Comparison of ENCODE assay signal across 16 cellular contexts in the genomic region with DNA sequence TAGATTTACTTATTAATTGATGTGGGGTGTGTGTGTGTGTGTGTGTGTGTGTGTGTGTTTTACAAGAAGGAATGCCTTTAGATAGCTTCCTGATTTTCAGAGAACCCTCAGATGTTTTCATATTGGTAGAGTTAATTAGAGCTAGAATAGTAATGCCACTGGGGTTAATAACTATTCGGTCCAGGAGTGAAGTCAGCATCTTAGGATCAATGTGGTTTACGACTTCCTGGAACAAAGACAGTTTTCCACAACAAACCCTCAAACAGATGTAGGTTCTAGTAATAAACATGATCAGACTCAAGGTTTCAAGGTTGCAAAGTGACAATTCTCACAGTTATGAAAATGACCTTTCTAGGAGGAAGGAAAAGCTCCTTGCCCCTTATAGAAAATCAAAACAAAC. TPM values are rescaled to one million over a fixed set of nuclear protein-coding genes. Genes with fewer than 3 reads are reported as not detected.
DNase-seq lines count a peak whose midpoint lies in the region; ATAC-seq and TF ChIP-seq lines count a peak whose summit lies in the region.
"Had no signal": no experiment of that assay in that cellular context is flagged by ENCODE, and none has a peak within 500 bp of the region (broad histone marks: within the 10 kb centered on the region; RNA-seq: fewer than 3 reads in every experiment).

No MANE protein-coding gene starts in this region.

- H3K27ac Mint-ChIP-seq in activated CD4-positive, alpha-beta T cell treated with anti-CD3 and anti-CD28 coated beads, Interleukin-2, amount 10 ng/mL, durations not matched to agents 24 days and 14 days, result peak overlapping the region; percentile 83
- peak overlapping the region; percentile 52 for H3K27ac Mint-ChIP-seq in activated naive CD8-positive, alpha-beta T cell treated with anti-CD3 and anti-CD28 coated beads, Interleukin-2, amount 10 ng/mL, durations not matched to agents 7 days and 5 days
- H3K27ac Mint-ChIP-seq in nephron progenitor cell (peak overlapping the region; percentile 17), progenitor cell of endocrine pancreas (no peak overlapping the region)
- H3K27ac Mint-ChIP-seq: HFFc6 had no signal

- no peaks in the 10 kb centered on the region for H3K9me2 ChIP-seq in DOHH2 (replicated peaks; ENCODE audit: control insufficient read depth, low read length)

- no peaks in the 10 kb centered on the region for H4K20me1 ChIP-seq in DOHH2 (ENCODE audit: control insufficient read depth, insufficient read depth, low read depth, low read length)

- no peaks in the 10 kb centered on the region for H3K27me3 ChIP-seq in DOHH2 (ENCODE audit: control insufficient read depth, low read length)

- intact Hi-C loops in activated CD4-positive, alpha-beta T cell treated with anti-CD3 and anti-CD28 coated beads, Interleukin-2, amount 10 ng/mL, durations not matched to agents 24 days and 14 days (cut with micrococcal nuclease), result no loop called here

- H3K9me3 ChIP-seq in DOHH2 (ENCODE audit: control insufficient read depth, insufficient read depth, low read length), result no peaks in the 10 kb centered on the region
- H3K9me3 ChIP-seq: psoas muscle had no signal

- H3K36me3 ChIP-seq in DOHH2 (ENCODE audit: control insufficient read depth, low read length), result no peaks in the 10 kb centered on the region

- ATAC-seq in activated naive CD8-positive, alpha-beta T cell treated with anti-CD3 and anti-CD28 coated beads, Interleukin-2, amount 10 ng/mL, durations not matched to agents 7 days and 5 days (ENCODE audit: low read depth), result no peak
- ATAC-seq in HG02938 (IDR thresholded peaks at IDR 0.05; ENCODE audit: unreplicated experiment), result no peak
- ATAC-seq: psoas muscle had no signal

- peaks cover 44% of the 10 kb centered on the region for H3K4me1 Mint-ChIP-seq in activated CD4-positive, alpha-beta T cell treated with anti-CD3 and anti-CD28 coated beads, Interleukin-2, amount 10 ng/mL, durations not matched to agents 24 days and 14 days
- H3K4me1 Mint-ChIP-seq in activated naive CD8-positive, alpha-beta T cell treated with anti-CD3 and anti-CD28 coated beads, Interleukin-2, amount 10 ng/mL, durations not matched to agents 7 days and 5 days, result peaks cover 43% of the 10 kb centered on the region
- peaks cover 7% of the 10 kb centered on the region for H3K4me1 Mint-ChIP-seq in nephron progenitor cell
- H3K4me1 Mint-ChIP-seq in progenitor cell of endocrine pancreas (ENCODE audit: low read depth), result no peaks in the 10 kb centered on the region

- peak overlapping the region; percentile 13; the same call in 1 of the 2 replicates for H3K4me2 ChIP-seq in DOHH2 (ENCODE audit: low read length)

- no peaks in the 10 kb centered on the region for H3K79me2 ChIP-seq in DOHH2 (ENCODE audit: control insufficient read depth, low read length)

- no peak overlapping the region for H3K4me3 ChIP-seq in DOHH2 (ENCODE audit: low read length)
- H3K4me3 ChIP-seq: psoas muscle had no signal

- H3K4me1 ChIP-seq in DOHH2 (ENCODE audit: control insufficient read depth, low read length), result peaks cover 36% of the 10 kb centered on the region
- H3K4me1 ChIP-seq: psoas muscle had no signal

- H3K27ac ChIP-seq in DOHH2 (ENCODE audit: low read depth, low read length), result peak overlapping the region; percentile 1; the same call in 1 of the 2 replicates
- H3K27ac ChIP-seq: psoas muscle had no signal

- TF ChIP-seq CTCF in DOHH2 (IDR thresholded peaks at IDR 0.05; ENCODE audit: low read depth, low read length, poor library complexity, severe bottlenecking) (no peak), nephron progenitor cell (IDR thresholded peaks at IDR 0.05) (no peak), progenitor cell of endocrine pancreas (IDR thresholded peaks at IDR 0.05; ENCODE audit: unreplicated experiment) (no peak)

- H3K4me3 Mint-ChIP-seq in activated CD4-positive, alpha-beta T cell treated with anti-CD3 and anti-CD28 coated beads, Interleukin-2, amount 10 ng/mL, durations not matched to agents 24 days and 14 days, result peak overlapping the region; percentile 51
- no peak overlapping the region for H3K4me3 Mint-ChIP-seq in activated naive CD8-positive, alpha-beta T cell treated with anti-CD3 and anti-CD28 coated beads, Interleukin-2, amount 10 ng/mL, durations not matched to agents 7 days and 5 days
- H3K4me3 Mint-ChIP-seq in nephron progenitor cell, result no peak overlapping the region
- no peak overlapping the region for H3K4me3 Mint-ChIP-seq in progenitor cell of endocrine pancreas (ENCODE audit: low read depth)
- H3K4me3 Mint-ChIP-seq: HFFc6 had no signal

- H3K9me3 Mint-ChIP-seq in activated CD4-positive, alpha-beta T cell treated with anti-CD3 and anti-CD28 coated beads, Interleukin-2, amount 10 ng/mL, durations not matched to agents 24 days and 14 days, result no peaks in the 10 kb centered on the region
- H3K9me3 Mint-ChIP-seq in activated naive CD8-positive, alpha-beta T cell treated with anti-CD3 and anti-CD28 coated beads, Interleukin-2, amount 10 ng/mL, durations not matched to agents 7 days and 5 days, result no peaks in the 10 kb centered on the region
- H3K9me3 Mint-ChIP-seq in nephron progenitor cell (peaks cover 3% of the 10 kb centered on the region), progenitor cell of endocrine pancreas (ENCODE audit: low read depth) (no peaks in the 10 kb centered on the region)
- H3K9me3 Mint-ChIP-seq: HFFc6 had no signal

- H3K27me3 Mint-ChIP-seq in activated CD4-positive, alpha-beta T cell treated with anti-CD3 and anti-CD28 coated beads, Interleukin-2, amount 10 ng/mL, durations not matched to agents 24 days and 14 days, result no peaks in the 10 kb centered on the region
- H3K27me3 Mint-ChIP-seq in activated naive CD8-positive, alpha-beta T cell treated with anti-CD3 and anti-CD28 coated beads, Interleukin-2, amount 10 ng/mL, durations not matched to agents 7 days and 5 days, result no peaks in the 10 kb centered on the region
- H3K27me3 Mint-ChIP-seq in nephron progenitor cell (ENCODE audit: low read depth, poor library complexity) (peaks cover 17% of the 10 kb centered on the region), progenitor cell of endocrine pancreas (peaks cover 3% of the 10 kb centered on the region)

- no peak for DNase-seq in activated CD4-positive, alpha-beta T cell treated with anti-CD3 and anti-CD28 coated beads, Interleukin-2, amount 10 ng/mL, durations not matched to agents 24 days and 14 days
- DNase-seq in activated CD4-positive, alpha-beta T cell treated with anti-CD3 and anti-CD28 coated beads, Interleukin-2, amount 50 U/mL, for 48 hours, result no peak
- DNase-seq in activated naive CD8-positive, alpha-beta T cell treated with anti-CD3 and anti-CD28 coated beads, Interleukin-2, amount 10 ng/mL, durations not matched to agents 7 days and 5 days, result no peak
- DNase-seq in nephron progenitor cell, result no peak
- no peak for DNase-seq in progenitor cell of endocrine pancreas (ENCODE audit: low spot score, unreplicated experiment)
- DNase-seq in cerebellum (ENCODE audit: low spot score), result no peak
- DNase-seq: C1 segment of cervical spinal cord; HFFc6; KBM-7; NCI-H1694; NCI-H2227 treated with DMSO at 0.1 percent for 48 hours; NCI-H82; psoas muscle; stimulated activated CD4-positive, alpha-beta T cell treated with anti-CD3 and anti-CD28 coated beads, Interleukin-4, amount 100 ng/mL, for 24 hours had no signal

- POLR2A ChIA-PET in activated naive CD8-positive, alpha-beta T cell treated with anti-CD3 and anti-CD28 coated beads, Interleukin-2, amount 10 ng/mL, durations not matched to agents 7 days and 5 days (lab: Charles Lee), result interaction anchor here (0.6 kb wide), 1 partner anchor 61 kb away, joined by 3 read pairs; no protein-coding TSS in a partner anchor

- peaks cover 14% of the 10 kb centered on the region for H3K36me3 Mint-ChIP-seq in activated CD4-positive, alpha-beta T cell treated with anti-CD3 and anti-CD28 coated beads, Interleukin-2, amount 10 ng/mL, durations not matched to agents 24 days and 14 days (ENCODE audit: low read depth)
- peaks cover 36% of the 10 kb centered on the region for H3K36me3 Mint-ChIP-seq in activated naive CD8-positive, alpha-beta T cell treated with anti-CD3 and anti-CD28 coated beads, Interleukin-2, amount 10 ng/mL, durations not matched to agents 7 days and 5 days
- H3K36me3 Mint-ChIP-seq in nephron progenitor cell (ENCODE audit: low read depth) (no peaks in the 10 kb centered on the region), progenitor cell of endocrine pancreas (ENCODE audit: insufficient read depth) (no peaks in the 10 kb centered on the region)

- peaks cover 6% of the 10 kb centered on the region for H3F3A ChIP-seq in DOHH2 (ENCODE audit: control insufficient read depth, insufficient read depth)

RNA-seq across cellular contexts. Expression of a gene that starts 12.2 kb away (rescaled TPM):
- total RNA-seq in activated CD4-positive, alpha-beta T cell treated with anti-CD3 and anti-CD28 coated beads, Interleukin-2, amount 10 ng/mL, durations not matched to agents 24 days and 14 days, result 0.14 TPM in 2 replicates
- total RNA-seq in activated naive CD8-positive, alpha-beta T cell treated with anti-CD3 and anti-CD28 coated beads, Interleukin-2, amount 10 ng/mL, durations not matched to agents 7 days and 5 days, result 1 to 10 TPM in 1 of 2 experiments, under 1 TPM in 1; 0.85 to 1.4 TPM
- total RNA-seq in progenitor cell of endocrine pancreas, result not detected in 2 replicates
- not detected for total RNA-seq in cerebellum
- total RNA-seq: psoas muscle had no signal

RNA-seq across cellular contexts. Expression of a gene that starts 30.8 kb away (rescaled TPM):
- 1.9 and 2.6 TPM in 2 replicates for total RNA-seq in activated CD4-positive, alpha-beta T cell treated with anti-CD3 and anti-CD28 coated beads, Interleukin-2, amount 10 ng/mL, durations not matched to agents 24 days and 14 days
- 1 to 10 TPM; 7.3 to 8.3 TPM for total RNA-seq in activated naive CD8-positive, alpha-beta T cell treated with anti-CD3 and anti-CD28 coated beads, Interleukin-2, amount 10 ng/mL, durations not matched to agents 7 days and 5 days
- total RNA-seq in progenitor cell of endocrine pancreas (0.98 and 1.3 TPM in 2 replicates), cerebellum (12.4 TPM)

RNA-seq across cellular contexts. Expression of a gene that starts 49.7 kb away (rescaled TPM):
- total RNA-seq in activated CD4-positive, alpha-beta T cell treated with anti-CD3 and anti-CD28 coated beads, Interleukin-2, amount 10 ng/mL, durations not matched to agents 24 days and 14 days, result 62.3 TPM in 2 replicates
- total RNA-seq in activated naive CD8-positive, alpha-beta T cell treated with anti-CD3 and anti-CD28 coated beads, Interleukin-2, amount 10 ng/mL, durations not matched to agents 7 days and 5 days, result 10 to 100 TPM; 35.5 to 37.3 TPM
- total RNA-seq in progenitor cell of endocrine pancreas (104 and 111 TPM in 2 replicates), cerebellum (15.2 TPM)

RNA-seq across cellular contexts. Expression of a gene that starts 50.1 kb away (rescaled TPM):
- total RNA-seq in activated CD4-positive, alpha-beta T cell treated with anti-CD3 and anti-CD28 coated beads, Interleukin-2, amount 10 ng/mL, durations not matched to agents 24 days and 14 days, result 0.56 and 0.69 TPM in 2 replicates
- under 1 TPM; 0.42 to 0.54 TPM for total RNA-seq in activated naive CD8-positive, alpha-beta T cell treated with anti-CD3 and anti-CD28 coated beads, Interleukin-2, amount 10 ng/mL, durations not matched to agents 7 days and 5 days
- total RNA-seq in progenitor cell of endocrine pancreas, result 2.8 and 3.3 TPM in 2 replicates
- total RNA-seq in cerebellum, result 0.27 TPM

RNA-seq across cellular contexts. Expression of a gene that starts 60.0 kb away (rescaled TPM):
- 87.7 and 89.7 TPM in 2 replicates for total RNA-seq in activated CD4-positive, alpha-beta T cell treated with anti-CD3 and anti-CD28 coated beads, Interleukin-2, amount 10 ng/mL, durations not matched to agents 24 days and 14 days
- total RNA-seq in activated naive CD8-positive, alpha-beta T cell treated with anti-CD3 and anti-CD28 coated beads, Interleukin-2, amount 10 ng/mL, durations not matched to agents 7 days and 5 days, result 10 to 100 TPM; 62.0 to 67.7 TPM
- total RNA-seq in progenitor cell of endocrine pancreas, result 34.1 and 34.2 TPM in 2 replicates
- total RNA-seq in cerebellum, result 10.0 TPM
